ENCODE assay signal across 1 cellular context in genomic region chr6:166825553-166826145, GRCh38.
TF ChIP-seq lines count a peak whose summit lies in the region.

No MANE protein-coding gene starts in this region.

TF ChIP-seq in GM23338, 12 proteins besides CTCF, POLR2A, EP300 and RAD21 (continued from another document):
- TF ChIP-seq REST (IDR thresholded peaks at IDR 0.05; ENCODE audit: unreplicated experiment), result no peak
